In genomic region chr6:88520020-88520338, GRCh38 we compare ENCODE assay signal across 27 cellular contexts.
"Had no signal": no experiment of that assay in that cellular context is flagged by ENCODE, and none has a peak within 500 bp of the region (broad histone marks: within the 10 kb centered on the region; RNA-seq: fewer than 3 reads in every experiment).

No MANE protein-coding gene starts in this region.

- H3K27ac ChIP-seq: colonic mucosa, esophagus muscularis mucosa, foreskin keratinocyte, heart right ventricle, left lung, neutrophil, parathyroid adenoma, right lobe of liver, thoracic aorta, tibial nerve, upper lobe of left lung had no signal

- H3K27me3 Mint-ChIP-seq: dendritic cell treated with granulocyte-macrophage colony-stimulating factor and Interleukin-4, amounts not matched to agents 40 ng/mL and 50 ng/mL, for 4 days had no signal

- DNase-seq: colonic mucosa; effector memory CD4-positive, alpha-beta T cell; foreskin keratinocyte; glutamatergic neuron; heart right ventricle; hippocampal formation; left cardiac atrium; left lung; midbrain; naive thymus-derived CD4-positive, alpha-beta T cell; right lobe of liver; small intestine; stimulated activated CD4-positive, alpha-beta T cell treated with anti-CD3 and anti-CD28 coated beads, Interleukin-15, amount 100 ng/mL, for 24 hours; stimulated activated CD4-positive, alpha-beta T cell treated with anti-CD3 and anti-CD28 coated beads, Interleukin-2, amount 100 ng/mL, for 48 hours; stimulated activated naive B cell treated with anti-CD40 and anti-IgM and Interleukin-4, amounts not matched to agents 10 μg/mL and 1 μg/mL and 100 μg/mL, for 72 hours; upper lobe of left lung had no signal

- H3K27ac Mint-ChIP-seq: dendritic cell treated with granulocyte-macrophage colony-stimulating factor and Interleukin-4, amounts not matched to agents 40 ng/mL and 50 ng/mL, for 4 days; naive thymus-derived CD4-positive, alpha-beta T cell; progenitor cell of endocrine pancreas; stimulated activated naive B cell treated with anti-CD40 and anti-IgM and Interleukin-4, amounts not matched to agents 10 μg/mL and 1 μg/mL and 100 μg/mL, for 72 hours; stimulated activated naive CD8-positive, alpha-beta T cell treated with anti-CD3 and anti-CD28 coated beads, Interleukin-15, Interleukin-2, amounts not matched to agents 100 ng/mL and 50 ng/mL, for 24 hours had no signal

- H3K4me3 Mint-ChIP-seq: dendritic cell treated with granulocyte-macrophage colony-stimulating factor and Interleukin-4, amounts not matched to agents 40 ng/mL and 50 ng/mL, for 4 days; naive thymus-derived CD4-positive, alpha-beta T cell; stimulated activated naive B cell treated with anti-CD40 and anti-IgM and Interleukin-4, amounts not matched to agents 10 μg/mL and 1 μg/mL and 100 μg/mL, for 72 hours; stimulated activated naive CD8-positive, alpha-beta T cell treated with anti-CD3 and anti-CD28 coated beads, Interleukin-15, Interleukin-2, amounts not matched to agents 100 ng/mL and 50 ng/mL, for 24 hours had no signal

- H3K9me3 ChIP-seq: colonic mucosa, esophagus muscularis mucosa, heart right ventricle, left lung, neutrophil, right lobe of liver, thoracic aorta, tibial nerve, upper lobe of left lung had no signal

- H3K4me1 Mint-ChIP-seq: naive thymus-derived CD4-positive, alpha-beta T cell; stimulated activated naive B cell treated with anti-CD40 and anti-IgM and Interleukin-4, amounts not matched to agents 10 μg/mL and 1 μg/mL and 100 μg/mL, for 72 hours had no signal

- H2AFZ ChIP-seq: parathyroid adenoma had no signal

- H3K4me1 ChIP-seq: colonic mucosa, esophagus muscularis mucosa, foreskin keratinocyte, heart right ventricle, left lung, parathyroid adenoma, right lobe of liver, tibial nerve, upper lobe of left lung had no signal

- H3K79me2 ChIP-seq: parathyroid adenoma had no signal

- H3K36me3 Mint-ChIP-seq: naive thymus-derived CD4-positive, alpha-beta T cell had no signal

- ATAC-seq: foreskin keratinocyte; heart right ventricle; left cardiac atrium; left lung; naive thymus-derived CD4-positive, alpha-beta T cell; right lobe of liver; stimulated activated naive B cell treated with anti-CD40 and anti-IgM and Interleukin-4, amounts not matched to agents 10 μg/mL and 1 μg/mL and 100 μg/mL, for 72 hours had no signal

- FAIRE-seq: endothelial cell of umbilical vein, islet of Langerhans, small intestine, urothelium cell line had no signal

- H3K27me3 ChIP-seq: colonic mucosa, esophagus muscularis mucosa, foreskin keratinocyte, left lung, neutrophil, right lobe of liver, tibial nerve, upper lobe of left lung had no signal

- H3K9me3 Mint-ChIP-seq: dendritic cell treated with granulocyte-macrophage colony-stimulating factor and Interleukin-4, amounts not matched to agents 40 ng/mL and 50 ng/mL, for 4 days had no signal

- H3K4me3 ChIP-seq: colonic mucosa, esophagus muscularis mucosa, heart right ventricle, left lung, right lobe of liver, thoracic aorta, tibial nerve, upper lobe of left lung had no signal

- H3K36me3 ChIP-seq: colonic mucosa, esophagus muscularis mucosa, heart right ventricle, left lung, neutrophil, right lobe of liver, thoracic aorta, tibial nerve, upper lobe of left lung had no signal

- H3K9ac ChIP-seq: parathyroid adenoma had no signal
